ENCODE assay signal across 12 cellular contexts in genomic region chr6:46772754-46773153, GRCh38. TPM values are rescaled to one million over a fixed set of nuclear protein-coding genes. Genes with fewer than 3 reads are reported as not detected.
DNase-seq lines count a peak whose midpoint lies in the region; ATAC-seq and TF ChIP-seq lines count a peak whose summit lies in the region.
"Had no signal": no experiment of that assay in that cellular context is flagged by ENCODE, and none has a peak within 500 bp of the region (broad histone marks: within the 10 kb centered on the region; RNA-seq: fewer than 3 reads in every experiment).

No MANE protein-coding gene starts in this region.

- H3K9me3 ChIP-seq in heart right ventricle (peaks cover 0 to under 1% (median 0%) of the 10 kb centered on the region in 11 donors), subcutaneous abdominal adipose tissue (ENCODE audit: control insufficient read depth in 5 of 5, low read length in 5 of 5) (no peaks in the 10 kb centered on the region), mammary epithelial cell (replicated peaks; ENCODE audit: insufficient read depth, low read length) (no peaks in the 10 kb centered on the region)

- no peak overlapping the region for H3K4me2 ChIP-seq in mammary epithelial cell (ENCODE audit: insufficient read depth, low read depth, low read length)

- CTCF ChIA-PET in mammary epithelial cell (lab: Charles Lee; ENCODE audit: low non-redundant PET) = no interaction called here
- CTCF ChIA-PET in activated CD4-positive, alpha-beta T cell treated with anti-CD3 and anti-CD28 coated beads for 36 hours (lab: Charles Lee) = interaction anchor here (0.7 kb wide), 1 partner anchor 571 kb away, joined by 3 read pairs; no protein-coding TSS in a partner anchor

- no peaks in the 10 kb centered on the region for H3K36me3 Mint-ChIP-seq in HFFc6 (ENCODE audit: low read depth)
- H3K36me3 Mint-ChIP-seq in activated CD4-positive, alpha-beta T cell treated with anti-CD3 and anti-CD28 coated beads for 36 hours (ENCODE audit: low read depth) = no peaks in the 10 kb centered on the region
- H3K36me3 Mint-ChIP-seq: T-cell had no signal

- H3K27ac Mint-ChIP-seq in HFFc6 = no peak overlapping the region
- no peak overlapping the region for H3K27ac Mint-ChIP-seq in activated CD4-positive, alpha-beta T cell treated with anti-CD3 and anti-CD28 coated beads for 36 hours
- H3K27ac Mint-ChIP-seq: T-cell had no signal

- H3K79me2 ChIP-seq in mammary epithelial cell (ENCODE audit: insufficient read depth, low read length) = no peaks in the 10 kb centered on the region

- peaks cover 14% of the 10 kb centered on the region for H3K9me3 Mint-ChIP-seq in HFFc6
- no peaks in the 10 kb centered on the region for H3K9me3 Mint-ChIP-seq in activated CD4-positive, alpha-beta T cell treated with anti-CD3 and anti-CD28 coated beads for 36 hours (ENCODE audit: low read depth)

- in situ Hi-C loops in mammary epithelial cell (cut with MboI; ENCODE audit: low sequenced_read_pairs in 2 of 2) = no loop called here

- intact Hi-C loops in heart right ventricle (cut with DNase I) = no loop called here
- intact Hi-C loops in mammary epithelial cell (cut with micrococcal nuclease) = no loop called here
- intact Hi-C loops in activated CD4-positive, alpha-beta T cell treated with anti-CD3 and anti-CD28 coated beads for 36 hours (cut with DNase I, micrococcal nuclease) = no loop called here

- peaks cover 0 to 33% (median 8%) of the 10 kb centered on the region in 9 donors for H3K4me1 ChIP-seq in heart right ventricle
- peaks cover 2 to 23% (median 19%) of the 10 kb centered on the region in 5 donors for H3K4me1 ChIP-seq in subcutaneous abdominal adipose tissue (ENCODE audit: control insufficient read depth in 5 of 5, insufficient read depth in 5 of 5, low read length in 5 of 5)
- H3K4me1 ChIP-seq in mammary epithelial cell (ENCODE audit: insufficient read depth, low read length) = no peaks in the 10 kb centered on the region

- H3K9ac ChIP-seq in subcutaneous abdominal adipose tissue (ENCODE audit: low read length in 5 of 5) = no peak overlapping the region
- H3K9ac ChIP-seq in mammary epithelial cell (ENCODE audit: insufficient read depth, low read length) = no peak overlapping the region

- dilution Hi-C loops in mammary epithelial cell (cut with HindIII; ENCODE audit: low sequenced_read_pairs) = no loop called here

- no peaks in the 10 kb centered on the region for H3K27me3 ChIP-seq in HL-60 (ENCODE audit: insufficient read depth, poor library complexity, severe bottlenecking)
- no peaks in the 10 kb centered on the region for H3K27me3 ChIP-seq in heart right ventricle
- H3K27me3 ChIP-seq in subcutaneous abdominal adipose tissue (ENCODE audit: control insufficient read depth in 5 of 5, insufficient read depth in 4 of 5, low read length in 5 of 5) = no peaks in the 10 kb centered on the region
- no peaks in the 10 kb centered on the region for H3K27me3 ChIP-seq in mammary epithelial cell (ENCODE audit: insufficient read depth, low read length)

- ATAC-seq in GM21515 (IDR thresholded peaks at IDR 0.05; ENCODE audit: unreplicated experiment) (peak; percentile 55), heart right ventricle (peak in 7 of 8 donors; percentile 67 to 90 (median 82))
- ATAC-seq in activated CD4-positive, alpha-beta T cell treated with anti-CD3 and anti-CD28 coated beads for 36 hours = no peak
- ATAC-seq: T-cell had no signal

- H3K27me3 Mint-ChIP-seq in HFFc6 (ENCODE audit: insufficient read depth) = peaks cover 2% of the 10 kb centered on the region; the same call in 1 of the 2 replicates
- H3K27me3 Mint-ChIP-seq in activated CD4-positive, alpha-beta T cell treated with anti-CD3 and anti-CD28 coated beads for 36 hours = peaks cover 11% of the 10 kb centered on the region

- H2AFZ ChIP-seq in mammary epithelial cell (ENCODE audit: low read depth, low read length) = no peak overlapping the region

- H3K4me3 ChIP-seq in HL-60 (replicated peaks; ENCODE audit: insufficient read depth, low read length) = no peak overlapping the region
- no peak overlapping the region for H3K4me3 ChIP-seq in heart right ventricle
- no peak overlapping the region for H3K4me3 ChIP-seq in subcutaneous abdominal adipose tissue (ENCODE audit: low read depth in 1 of 5, low read length in 5 of 5)
- H3K4me3 ChIP-seq in mammary epithelial cell (replicated peaks in 1 of 3; ENCODE audit: insufficient read depth in 1 of 3, low read depth in 2 of 3, low read length in 3 of 3) = no peak overlapping the region

- H3K36me3 ChIP-seq in heart right ventricle (no peaks in the 10 kb centered on the region), subcutaneous abdominal adipose tissue (ENCODE audit: control insufficient read depth in 5 of 5, insufficient read depth in 5 of 5, low read length in 5 of 5) (no peaks in the 10 kb centered on the region), mammary epithelial cell (ENCODE audit: insufficient read depth, low read length) (no peaks in the 10 kb centered on the region)

- H3K4me3 Mint-ChIP-seq in HFFc6 = no peak overlapping the region
- no peak overlapping the region for H3K4me3 Mint-ChIP-seq in activated CD4-positive, alpha-beta T cell treated with anti-CD3 and anti-CD28 coated beads for 36 hours
- H3K4me3 Mint-ChIP-seq: T-cell had no signal

- DNase-seq in HL-60 (ENCODE audit: low read depth in 1 of 2, low spot score in 1 of 2) (peak; percentile 85 to 96), heart right ventricle (peak in 1 of 2 donors; percentile 27), NCI-H526 treated with DMSO at 0.1 percent for 48 hours (lab: John Stamatoyannopoulos, UW) (no peak), HFFc6 (no peak), mammary epithelial cell (no peak)
- DNase-seq in activated CD4-positive, alpha-beta T cell treated with anti-CD3 and anti-CD28 coated beads for 36 hours = no peak
- DNase-seq: NCI-H2171 treated with DMSO at 0.1 percent for 48 hours had no signal

- POLR2A ChIA-PET in activated CD4-positive, alpha-beta T cell treated with anti-CD3 and anti-CD28 coated beads for 36 hours (lab: Charles Lee) = no interaction called here

- no TSS peak for BruUV-seq in mammary epithelial cell (replicated peaks; lab: Mats Ljungman, UMichigan)

- peak overlapping the region; percentile 76 for H3K27ac ChIP-seq in HL-60 (replicated peaks)
- peak overlapping the region in 2 of 10 donors; percentile 60 to 82 for H3K27ac ChIP-seq in heart right ventricle
- H3K27ac ChIP-seq in subcutaneous abdominal adipose tissue (ENCODE audit: low read depth, low read length) = peak overlapping the region; percentile 24
- H3K27ac ChIP-seq in mammary epithelial cell (ENCODE audit: insufficient read depth, low read depth, low read length) = no peak overlapping the region

- H3K4me1 Mint-ChIP-seq in HFFc6 (ENCODE audit: low read depth) = no peaks in the 10 kb centered on the region
- H3K4me1 Mint-ChIP-seq in activated CD4-positive, alpha-beta T cell treated with anti-CD3 and anti-CD28 coated beads for 36 hours = no peaks in the 10 kb centered on the region
- H3K4me1 Mint-ChIP-seq: T-cell had no signal

- no peaks in the 10 kb centered on the region for H4K20me1 ChIP-seq in mammary epithelial cell (ENCODE audit: insufficient read depth, low read length)

- WGBS in heart right ventricle, 2 donors = 47 to 51% methylated on average over 2 of the region's 2 CpGs
- WGBS in mammary epithelial cell (ENCODE audit: low coverage, missing lambda C conversion rate) = 70% methylated on average over 2 of the region's 2 CpGs

- TF ChIP-seq CTCF in HL-60 (IDR thresholded peaks at IDR 0.05; ENCODE audit: insufficient read depth, low read length) (no peak), heart right ventricle (IDR thresholded peaks at IDR 0.05) (no peak), HFFc6 (IDR thresholded peaks at IDR 0.05) (no peak), mammary epithelial cell (conservative IDR thresholded peaks at IDR 0.05 in 1 of 2, IDR thresholded peaks at IDR 0.05 in 1 of 2; ENCODE audit: extremely low read depth in 1 of 2, insufficient read depth in 1 of 2, low read depth in 1 of 2, low read length in 2 of 2) (no peak)

RNA-seq across cellular contexts. Expression of gene MEP1A, which starts 20.4 kb away (rescaled TPM):
- total RNA-seq in heart right ventricle (not detected), mammary epithelial cell (under 1 TPM in 1 of 2 donors, not detected in 1; 0.14 TPM)
- polyA plus RNA-seq in heart right ventricle (not detected), mammary epithelial cell (0.12 TPM)
- total RNA-seq in HFFc6 (2021; fragmentation: NEBNext Ultra II Directional; extraction: Animal tissue kit (Norgen Biotek cat#: 25700)) = not detected
- polyA minus RNA-seq in mammary epithelial cell = 2.1 TPM
- total RNA-seq in activated CD4-positive, alpha-beta T cell treated with anti-CD3 and anti-CD28 coated beads for 36 hours = not detected
- total RNA-seq: bronchial epithelial cell, T-cell had no signal
- polyA plus RNA-seq: neural cell had no signal

RNA-seq across cellular contexts. Expression of gene ANKRD66, which starts 26.0 kb away (rescaled TPM):
- total RNA-seq in heart right ventricle (not detected), mammary epithelial cell (not detected)
- polyA plus RNA-seq in heart right ventricle (not detected), mammary epithelial cell (not detected)
- total RNA-seq in HFFc6 (2021; fragmentation: NEBNext Ultra II Directional; extraction: Animal tissue kit (Norgen Biotek cat#: 25700)) = not detected
- not detected for polyA minus RNA-seq in mammary epithelial cell
- total RNA-seq in activated CD4-positive, alpha-beta T cell treated with anti-CD3 and anti-CD28 coated beads for 36 hours = not detected
- total RNA-seq: bronchial epithelial cell, T-cell had no signal
- polyA plus RNA-seq: neural cell had no signal

RNA-seq across cellular contexts. Expression of gene PLA2G7, which starts 37.6 kb away (rescaled TPM):
- total RNA-seq in heart right ventricle = 1 to 10 TPM in 1 of 10 donors, under 1 TPM in 3, not detected in 6; 0.12 to 4.0 (median 0.25) TPM
- polyA plus RNA-seq in heart right ventricle = under 1 TPM; 0.12 to 0.29 TPM
- not detected for total RNA-seq in HFFc6 (2021; fragmentation: NEBNext Ultra II Directional; extraction: Animal tissue kit (Norgen Biotek cat#: 25700))
- 1 to 10 TPM; 5.7 to 5.9 TPM for total RNA-seq in mammary epithelial cell
- 5.4 TPM for polyA plus RNA-seq in mammary epithelial cell
- 6.8 TPM for polyA minus RNA-seq in mammary epithelial cell
- not detected for total RNA-seq in activated CD4-positive, alpha-beta T cell treated with anti-CD3 and anti-CD28 coated beads for 36 hours
- total RNA-seq: bronchial epithelial cell had no signal

Comparison
In these comparisons a context has a peak if more than half of its experiments do, and no peak if none do; other contexts are left out.
1. DNase-seq: peak in HL-60 (2 of 2); none in NCI-H526 treated with DMSO at 0.1 percent for 48 hours (single experiment), HFFc6 (single experiment), mammary epithelial cell (single experiment) and activated CD4-positive, alpha-beta T cell treated with anti-CD3 and anti-CD28 coated beads for 36 hours (single experiment).